In genomic region chr1:93283496-93283895, GRCh38 we compare ENCODE assay signal across 7 cellular contexts.
"Had no signal": no experiment of that assay in that cellular context is flagged by ENCODE, and none has a peak within 500 bp of the region (broad histone marks: within the 10 kb centered on the region; RNA-seq: fewer than 3 reads in every experiment).

No MANE protein-coding gene starts in this region.

- H3K9ac ChIP-seq: KMS-11 had no signal

- H3K4me1 Mint-ChIP-seq: IgD-negative memory B cell had no signal

- FAIRE-seq: HTR-8/SVneo had no signal

- H3K4me2 ChIP-seq: KMS-11 had no signal

- H3K27ac ChIP-seq: HL-60, KMS-11 had no signal

- H3K4me3 Mint-ChIP-seq: IgD-negative memory B cell had no signal

- H3K27me3 Mint-ChIP-seq: IgD-negative memory B cell had no signal

- DNase-seq: IMR-90, KBM-7, KG1 had no signal
